In genomic region chrX:103396660-103397059, GRCh38 we compare ENCODE assay signal across 25 cellular contexts.
"Had no signal": no experiment of that assay in that cellular context is flagged by ENCODE, and none has a peak within 500 bp of the region (broad histone marks: within the 10 kb centered on the region; RNA-seq: fewer than 3 reads in every experiment).

No MANE protein-coding gene starts in this region.

- H3K4me1 ChIP-seq: colonic mucosa, esophagus muscularis mucosa, gastrocnemius medialis, right lobe of liver, tibial artery had no signal

- H3K36me3 ChIP-seq: colonic mucosa, esophagus muscularis mucosa, gastrocnemius medialis, right lobe of liver, tibial artery had no signal

- H3K36me3 Mint-ChIP-seq: naive B cell; stimulated activated naive B cell treated with anti-CD40 and anti-IgM and Interleukin-4, amounts not matched to agents 10 μg/mL and 1 μg/mL and 100 μg/mL, for 72 hours had no signal

- H3K9me3 ChIP-seq: colonic mucosa, esophagus muscularis mucosa, gastrocnemius medialis, mucosa of descending colon, right lobe of liver, tibial artery had no signal

- H3K27ac Mint-ChIP-seq: activated B cell treated with CpG ODN at 0.5 μM for 24 hours; activated CD4-positive, alpha-beta T cell treated with anti-CD3 and anti-CD28 coated beads for 36 hours; effector memory CD8-positive, alpha-beta T cell; naive B cell; stimulated activated naive B cell treated with anti-CD40 and anti-IgM and Interleukin-4, amounts not matched to agents 10 μg/mL and 1 μg/mL and 100 μg/mL, for 72 hours; T-helper 17 cell had no signal

- H3K27me3 ChIP-seq: colonic mucosa, esophagus muscularis mucosa, gastrocnemius medialis, right lobe of liver, tibial artery had no signal

- H3K9me3 Mint-ChIP-seq: activated B cell treated with CpG ODN at 0.5 μM for 24 hours; effector memory CD8-positive, alpha-beta T cell; naive B cell; stimulated activated naive B cell treated with anti-CD40 and anti-IgM and Interleukin-4, amounts not matched to agents 10 μg/mL and 1 μg/mL and 100 μg/mL, for 72 hours had no signal

- H3K4me3 Mint-ChIP-seq: activated B cell treated with CpG ODN at 0.5 μM for 24 hours; activated CD4-positive, alpha-beta T cell treated with anti-CD3 and anti-CD28 coated beads for 36 hours; effector memory CD8-positive, alpha-beta T cell; stimulated activated naive B cell treated with anti-CD40 and anti-IgM and Interleukin-4, amounts not matched to agents 10 μg/mL and 1 μg/mL and 100 μg/mL, for 72 hours; T-helper 17 cell had no signal

- H3K27ac ChIP-seq: colonic mucosa, dorsolateral prefrontal cortex, esophagus muscularis mucosa, gastrocnemius medialis, right lobe of liver, tibial artery had no signal

- H3K27me3 Mint-ChIP-seq: activated B cell treated with CpG ODN at 0.5 μM for 24 hours; activated CD4-positive, alpha-beta T cell treated with anti-CD3 and anti-CD28 coated beads for 36 hours had no signal

- DNase-seq: activated B cell treated with CpG ODN at 0.5 μM for 24 hours; activated CD4-positive, alpha-beta T cell treated with anti-CD3 and anti-CD28 coated beads for 36 hours; activated CD4-positive, alpha-beta T cell treated with anti-CD3 and anti-CD28 coated beads, Interleukin-2, amount 50 U/mL, for 48 hours; activated gamma-delta T cell; activated naive CD4-positive, alpha-beta T cell treated with anti-CD3 and anti-CD28 coated beads, Interleukin-2, amount 50 U/mL, for 16 hours; aorta; central memory CD4-positive, alpha-beta T cell; colonic mucosa; dorsolateral prefrontal cortex; effector memory CD8-positive, alpha-beta T cell; gastrocnemius medialis; left ventricle myocardium superior; mucosa of descending colon; naive B cell; nucleus accumbens; posterior cingulate gyrus; right lobe of liver; stimulated activated CD4-positive, alpha-beta T cell treated with anti-CD3 and anti-CD28 coated beads, Interleukin-2, amount 100 ng/mL, for 48 hours; stimulated activated CD8-positive, alpha-beta memory T cell treated with anti-CD3 and anti-CD28 coated beads, Interleukin-4, amount 100 ng/mL, for 48 hours; stimulated activated naive B cell treated with anti-CD40 and anti-IgM and Interleukin-4, amounts not matched to agents 10 μg/mL and 1 μg/mL and 100 μg/mL, for 72 hours; substantia nigra; SW 1271; T-helper 17 cell; tibial artery had no signal

- H3K4me3 ChIP-seq: colonic mucosa, dorsolateral prefrontal cortex, esophagus muscularis mucosa, gastrocnemius medialis, mucosa of descending colon, right lobe of liver, tibial artery had no signal

- ATAC-seq: activated CD4-positive, alpha-beta T cell treated with anti-CD3 and anti-CD28 coated beads for 36 hours; effector memory CD8-positive, alpha-beta T cell; gastrocnemius medialis; left ventricle myocardium superior; mucosa of descending colon; right lobe of liver; stimulated activated naive B cell treated with anti-CD40 and anti-IgM and Interleukin-4, amounts not matched to agents 10 μg/mL and 1 μg/mL and 100 μg/mL, for 72 hours; T-helper 17 cell had no signal

- H3K4me1 Mint-ChIP-seq: activated B cell treated with CpG ODN at 0.5 μM for 24 hours; naive B cell; stimulated activated naive B cell treated with anti-CD40 and anti-IgM and Interleukin-4, amounts not matched to agents 10 μg/mL and 1 μg/mL and 100 μg/mL, for 72 hours; T-helper 17 cell had no signal
